In genomic region chr17:17837380-17837821, GRCh38 we compare ENCODE assay signal across 1 cellular context.
TF ChIP-seq lines count a peak whose summit lies in the region.

No MANE protein-coding gene starts in this region.

TF ChIP-seq in HepG2, 621 proteins besides CTCF, POLR2A, EP300 and RAD21 (continued from another document):
- 0 out of 2 replicates have a peak, but pooled peaks have one; percentile 6 for TF ChIP-seq RERE (CRISPR knock-in tag; IDR thresholded peaks at IDR 0.05; ENCODE audit: low read depth)
- TF ChIP-seq ZNF430 (CRISPR knock-in tag; IDR thresholded peaks at IDR 0.05): peak; percentile 29; the same call in 1 of the 2 replicates
- TF ChIP-seq TCF12 (IDR thresholded peaks at IDR 0.05): no peak
- TF ChIP-seq TCF12 (CRISPR knock-in tag; IDR thresholded peaks at IDR 0.05): no peak
- no peak for TF ChIP-seq TRIM24 (CRISPR knock-in tag; IDR thresholded peaks at IDR 0.05)
- TF ChIP-seq PRPF4 (IDR thresholded peaks at IDR 0.05; ENCODE audit: low read depth, low read length, poor library complexity, severe bottlenecking): no peak
- TF ChIP-seq TRAFD1 (CRISPR knock-in tag; IDR thresholded peaks at IDR 0.05; ENCODE audit: borderline replicate concordance): no peak
- 0 out of 2 replicates have a peak, but pooled peaks have one; percentile 33 for TF ChIP-seq GATAD2A (CRISPR knock-in tag; IDR thresholded peaks at IDR 0.05)
- TF ChIP-seq ZNF274 (CRISPR knock-in tag; IDR thresholded peaks at IDR 0.05): no peak
- no peak for TF ChIP-seq TRIM22 (IDR thresholded peaks at IDR 0.05)
- TF ChIP-seq ZNF207 (IDR thresholded peaks at IDR 0.05; ENCODE audit: borderline replicate concordance): no peak
- TF ChIP-seq ZNF124 (CRISPR knock-in tag; IDR thresholded peaks at IDR 0.05): no peak; the same call in 1 of the 2 replicates
- TF ChIP-seq ZNF446 (CRISPR knock-in tag; IDR thresholded peaks at IDR 0.05): no peak
- TF ChIP-seq CBX2 (IDR thresholded peaks at IDR 0.05; ENCODE audit: low read depth, low read length): no peak
- TF ChIP-seq CBX2 (CRISPR knock-in tag; IDR thresholded peaks at IDR 0.05; ENCODE audit: low read depth): no peak
- TF ChIP-seq SAFB2 (CRISPR knock-in tag; IDR thresholded peaks at IDR 0.05; ENCODE audit: borderline replicate concordance, low read depth): 0 out of 2 replicates have a peak, but pooled peaks have one; percentile 23
- no peak for TF ChIP-seq HOXA7 (CRISPR knock-in tag; IDR thresholded peaks at IDR 0.05)
- TF ChIP-seq ZNF138 (CRISPR knock-in tag; IDR thresholded peaks at IDR 0.05; ENCODE audit: low read depth): 0 out of 2 replicates have a peak, but pooled peaks have one; percentile 23
- TF ChIP-seq ZIK1 (CRISPR knock-in tag; IDR thresholded peaks at IDR 0.05; ENCODE audit: borderline replicate concordance, low read depth): no peak
- no peak for TF ChIP-seq ZNF317 (CRISPR knock-in tag; IDR thresholded peaks at IDR 0.05)
- TF ChIP-seq GPBP1L1 (CRISPR knock-in tag; IDR thresholded peaks at IDR 0.05): no peak
- peak; percentile 9; the same call in 1 of the 2 replicates for TF ChIP-seq POLR2AphosphoS5 (IDR thresholded peaks at IDR 0.05; ENCODE audit: low read depth, low read length)
- no peak for TF ChIP-seq ZNF749 (CRISPR knock-in tag; IDR thresholded peaks at IDR 0.05; ENCODE audit: borderline replicate concordance)
- TF ChIP-seq ZNF629 (CRISPR knock-in tag; conservative IDR thresholded peaks at IDR 0.05): peak; percentile 93
- 0 out of 2 replicates have a peak, but pooled peaks have one; percentile 16 for TF ChIP-seq NR2F6 (IDR thresholded peaks at IDR 0.05)
- TF ChIP-seq NR2F6 (CRISPR knock-in tag; IDR thresholded peaks at IDR 0.05): peak; percentile 18; the same call in 1 of the 2 replicates
- TF ChIP-seq PREB (CRISPR knock-in tag; IDR thresholded peaks at IDR 0.05): no peak
- TF ChIP-seq NFIC (IDR thresholded peaks at IDR 0.05; ENCODE audit: low read length): no peak
- no peak for TF ChIP-seq ZNF512B (CRISPR knock-in tag; IDR thresholded peaks at IDR 0.05; ENCODE audit: borderline replicate concordance)
- peak; percentile 55; the same call in 1 of the 2 replicates for TF ChIP-seq TFAP4 (IDR thresholded peaks at IDR 0.05; ENCODE audit: borderline replicate concordance, low read depth)
- 0 out of 2 replicates have a peak, but pooled peaks have one; percentile 48 for TF ChIP-seq POGK (CRISPR knock-in tag; conservative IDR thresholded peaks at IDR 0.05)
- TF ChIP-seq NCOA1 (CRISPR knock-in tag; IDR thresholded peaks at IDR 0.05): no peak
- TF ChIP-seq TEAD2 (CRISPR knock-in tag; IDR thresholded peaks at IDR 0.05): no peak
- no peak for TF ChIP-seq SOX5 (CRISPR knock-in tag; IDR thresholded peaks at IDR 0.05; ENCODE audit: borderline replicate concordance)
- no peak for TF ChIP-seq RNF219 (CRISPR knock-in tag; IDR thresholded peaks at IDR 0.05)
- TF ChIP-seq CC2D1A (CRISPR knock-in tag; IDR thresholded peaks at IDR 0.05): no peak
- TF ChIP-seq MXI1 (IDR thresholded peaks at IDR 0.05; ENCODE audit: borderline replicate concordance, low read depth, low read length): 0 out of 3 replicates have a peak, but pooled peaks have one; percentile 14
TF ChIP-seq in HepG2: peak in this region for 47.
